15 cellular contexts compared by ENCODE assay signal in genomic region chr12:131861261-131862083, GRCh38. TPM values are rescaled to one million over a fixed set of nuclear protein-coding genes. Genes with fewer than 3 reads are reported as not detected.
DNase-seq lines count a peak whose midpoint lies in the region; ATAC-seq and TF ChIP-seq lines count a peak whose summit lies in the region.
"Had no signal": no experiment of that assay in that cellular context is flagged by ENCODE, and none has a peak within 500 bp of the region (broad histone marks: within the 10 kb centered on the region; RNA-seq: fewer than 3 reads in every experiment).

No MANE protein-coding gene starts in this region.

- no peak for TF ChIP-seq RAD21 in liver (IDR thresholded peaks at IDR 0.05)

- H3K4me1 ChIP-seq in liver (ENCODE audit: control insufficient read depth in 4 of 4, insufficient read depth in 4 of 4, low read length in 3 of 4) (peaks cover 15 to 35% (median 29%) of the 10 kb centered on the region in 4 donors), vagina (peaks cover 31% of the 10 kb centered on the region)
- H3K4me1 ChIP-seq: SJCRH30 had no signal

- H3K9me3 ChIP-seq in T-helper 17 cell (ENCODE audit: control insufficient read depth, low read length, poor library complexity, severe bottlenecking), result no peaks in the 10 kb centered on the region
- no peaks in the 10 kb centered on the region for H3K9me3 ChIP-seq in liver (ENCODE audit: control insufficient read depth in 4 of 4, low read length in 3 of 4)
- H3K9me3 ChIP-seq in vagina, result no peaks in the 10 kb centered on the region
- H3K9me3 ChIP-seq: esophagus squamous epithelium, SJCRH30 had no signal

- H3K27ac ChIP-seq in liver (ENCODE audit: low read depth in 1 of 2, low read length in 2 of 2) (peak overlapping the region; percentile 80 to 83), vagina (peak overlapping the region; percentile 57)
- H3K27ac ChIP-seq: SJCRH30 had no signal

- ATAC-seq in stimulated activated naive CD8-positive, alpha-beta T cell treated with anti-CD3 and anti-CD28 coated beads, Interleukin-15, amount 100 ng/mL, for 72 hours, result no peak
- ATAC-seq in stimulated activated naive CD8-positive, alpha-beta T cell treated with anti-CD3 and anti-CD28 coated beads, Interleukin-15, Interleukin-2, amounts not matched to agents 100 U/mL and 50 U/mL, for 24 hours, result no peak
- ATAC-seq in T-helper 17 cell, result no peak

- TF ChIP-seq CTCF in liver (IDR thresholded peaks at IDR 0.05; ENCODE audit: low read depth, low read length, missing input control), result no peak
- TF ChIP-seq CTCF in vagina (IDR thresholded peaks at IDR 0.05), result no peak

- H3K4me1 Mint-ChIP-seq in stimulated activated naive CD8-positive, alpha-beta T cell treated with anti-CD3 and anti-CD28 coated beads, Interleukin-15, amount 100 ng/mL, for 72 hours, result peaks cover 22% of the 10 kb centered on the region
- H3K4me1 Mint-ChIP-seq in T-helper 17 cell, result peaks cover 20% of the 10 kb centered on the region

- H3K27me3 ChIP-seq in liver (ENCODE audit: control insufficient read depth in 4 of 4, insufficient read depth in 4 of 4, low read length in 3 of 4) (no peaks in the 10 kb centered on the region), vagina (no peaks in the 10 kb centered on the region)

- H3K9me3 Mint-ChIP-seq in stimulated activated naive CD8-positive, alpha-beta T cell treated with anti-CD3 and anti-CD28 coated beads, Interleukin-15, amount 100 ng/mL, for 72 hours, result no peaks in the 10 kb centered on the region
- H3K9me3 Mint-ChIP-seq: activated naive CD4-positive, alpha-beta T cell treated with anti-CD3 and anti-CD28 coated beads, Interleukin-2, amount 50 U/mL, for 24 hours had no signal

- no peak overlapping the region for H3K9ac ChIP-seq in liver (ENCODE audit: low read depth in 1 of 2, low read length in 2 of 2)

- H3K4me3 ChIP-seq in liver (ENCODE audit: low read depth in 1 of 3, low read length in 3 of 3) (no peak overlapping the region), vagina (no peak overlapping the region)

- H3K36me3 ChIP-seq in liver (ENCODE audit: control insufficient read depth in 4 of 4, insufficient read depth in 3 of 4, low read depth in 1 of 4, low read length in 3 of 4), result no peaks in the 10 kb centered on the region
- H3K36me3 ChIP-seq in vagina, result no peaks in the 10 kb centered on the region
- H3K36me3 ChIP-seq: esophagus squamous epithelium, SJCRH30 had no signal

- intact Hi-C loops in vagina (cut with DNase I), result no loop called here

- peaks cover 2% of the 10 kb centered on the region for H3K36me3 Mint-ChIP-seq in T-helper 17 cell (ENCODE audit: low read depth)
- H3K36me3 Mint-ChIP-seq: activated CD8-positive, alpha-beta memory T cell treated with anti-CD3 and anti-CD28 coated beads, Interleukin-2, amount 10 ng/mL, durations not matched to agents 7 days and 5 days; activated naive CD4-positive, alpha-beta T cell treated with anti-CD3 and anti-CD28 coated beads, Interleukin-2, amount 50 U/mL, for 24 hours had no signal

- no peak for DNase-seq in stimulated activated naive CD8-positive, alpha-beta T cell treated with anti-CD3 and anti-CD28 coated beads, Interleukin-15, amount 100 ng/mL, for 72 hours
- DNase-seq in stimulated activated naive CD8-positive, alpha-beta T cell treated with anti-CD3 and anti-CD28 coated beads, Interleukin-15, Interleukin-2, amounts not matched to agents 100 U/mL and 50 U/mL, for 24 hours, result no peak
- DNase-seq in T-helper 17 cell, result no peak
- DNase-seq in vagina (ENCODE audit: extremely low spot score in 2 of 2), result no peak
- DNase-seq in NCI-H1105 treated with DMSO at 0.1 percent for 48 hours (lab: John Stamatoyannopoulos, UW), result no peak
- no peak for DNase-seq in SHP77 treated with DMSO at 0.1 percent for 48 hours (lab: John Stamatoyannopoulos, UW)
- no peak for DNase-seq in cerebellum (ENCODE audit: low spot score)
- DNase-seq: activated CD8-positive, alpha-beta memory T cell treated with anti-CD3 and anti-CD28 coated beads, Interleukin-2, amount 10 ng/mL, durations not matched to agents 7 days and 5 days; AML-193; esophagus squamous epithelium; NCI-H1930; NCI-H82 had no signal

- 74% methylated on average over 12 of the region's 12 CpGs for WGBS in liver

- H3K4me3 Mint-ChIP-seq in stimulated activated naive CD8-positive, alpha-beta T cell treated with anti-CD3 and anti-CD28 coated beads, Interleukin-15, amount 100 ng/mL, for 72 hours, result peak overlapping the region in 1 of 2 donors; percentile 47
- H3K4me3 Mint-ChIP-seq in T-helper 17 cell, result peak overlapping the region; percentile 82
- H3K4me3 Mint-ChIP-seq: activated CD8-positive, alpha-beta memory T cell treated with anti-CD3 and anti-CD28 coated beads, Interleukin-2, amount 10 ng/mL, durations not matched to agents 7 days and 5 days; activated naive CD4-positive, alpha-beta T cell treated with anti-CD3 and anti-CD28 coated beads, Interleukin-2, amount 50 U/mL, for 24 hours had no signal

- no peak for TF ChIP-seq POLR2A in vagina (IDR thresholded peaks at IDR 0.05)

- peaks cover 16% of the 10 kb centered on the region for H3K27me3 Mint-ChIP-seq in stimulated activated naive CD8-positive, alpha-beta T cell treated with anti-CD3 and anti-CD28 coated beads, Interleukin-15, amount 100 ng/mL, for 72 hours
- H3K27me3 Mint-ChIP-seq in T-helper 17 cell, result peaks cover 15% of the 10 kb centered on the region
- H3K27me3 Mint-ChIP-seq: activated CD8-positive, alpha-beta memory T cell treated with anti-CD3 and anti-CD28 coated beads, Interleukin-2, amount 10 ng/mL, durations not matched to agents 7 days and 5 days; activated naive CD4-positive, alpha-beta T cell treated with anti-CD3 and anti-CD28 coated beads, Interleukin-2, amount 50 U/mL, for 24 hours had no signal

- peak overlapping the region; percentile 47 to 96 for H3K27ac Mint-ChIP-seq in stimulated activated naive CD8-positive, alpha-beta T cell treated with anti-CD3 and anti-CD28 coated beads, Interleukin-15, amount 100 ng/mL, for 72 hours
- peak overlapping the region; percentile 80 for H3K27ac Mint-ChIP-seq in T-helper 17 cell
- H3K27ac Mint-ChIP-seq: activated CD8-positive, alpha-beta memory T cell treated with anti-CD3 and anti-CD28 coated beads, Interleukin-2, amount 10 ng/mL, durations not matched to agents 7 days and 5 days; activated naive CD4-positive, alpha-beta T cell treated with anti-CD3 and anti-CD28 coated beads, Interleukin-2, amount 50 U/mL, for 24 hours had no signal

TF ChIP-seq in liver, 16 proteins besides CTCF, POLR2A, EP300 and RAD21:
- TF ChIP-seq RXRA (IDR thresholded peaks at IDR 0.05) (no peak), HNF4A (conservative IDR thresholded peaks at IDR 0.05) (no peak), JUND (IDR thresholded peaks at IDR 0.05) (no peak), SP1 (IDR thresholded peaks at IDR 0.05) (no peak), NR2F2 (IDR thresholded peaks at IDR 0.05) (no peak), FOXA1 (IDR thresholded peaks at IDR 0.05) (no peak), FOXA2 (IDR thresholded peaks at IDR 0.05) (no peak)

RNA-seq across cellular contexts. Expression of gene ULK1, which starts 33.0 kb away (rescaled TPM):
- total RNA-seq in T-helper 17 cell, result 10 to 100 TPM; 91.9 to 97.2 TPM
- total RNA-seq in liver, result 10 to 100 TPM; 14.1 to 41.7 TPM
- polyA plus RNA-seq in liver, result 10 to 100 TPM; 12.5 to 16.1 TPM
- total RNA-seq in vagina, result 33.1 TPM
- 16.2 TPM for total RNA-seq in cerebellum

RNA-seq across cellular contexts. Expression of gene MMP17, which starts 33.3 kb away (rescaled TPM):
- total RNA-seq in T-helper 17 cell (1 to 10 TPM in 1 of 2 donors, not detected in 1; 2.5 TPM), liver (under 1 TPM; 0.17 to 0.37 TPM), vagina (5.2 TPM), cerebellum (15.3 TPM)
- under 1 TPM in 1 of 2 donors, not detected in 1; 0.24 TPM for polyA plus RNA-seq in liver
- total RNA-seq: activated CD8-positive, alpha-beta memory T cell treated with anti-CD3 and anti-CD28 coated beads, Interleukin-2, amount 10 ng/mL, durations not matched to agents 7 days and 5 days had no signal
